Comparison of ENCODE assay signal across 1 cellular context in genomic region chr7:137967143-137968018, GRCh38.
TF ChIP-seq lines count a peak whose summit lies in the region.

No MANE protein-coding gene starts in this region.

TF ChIP-seq in GM23338, 12 proteins besides CTCF, POLR2A, EP300 and RAD21 (continued from another document):
- no peak for TF ChIP-seq REST (IDR thresholded peaks at IDR 0.05; ENCODE audit: unreplicated experiment)
- TF ChIP-seq, protein P1, sequence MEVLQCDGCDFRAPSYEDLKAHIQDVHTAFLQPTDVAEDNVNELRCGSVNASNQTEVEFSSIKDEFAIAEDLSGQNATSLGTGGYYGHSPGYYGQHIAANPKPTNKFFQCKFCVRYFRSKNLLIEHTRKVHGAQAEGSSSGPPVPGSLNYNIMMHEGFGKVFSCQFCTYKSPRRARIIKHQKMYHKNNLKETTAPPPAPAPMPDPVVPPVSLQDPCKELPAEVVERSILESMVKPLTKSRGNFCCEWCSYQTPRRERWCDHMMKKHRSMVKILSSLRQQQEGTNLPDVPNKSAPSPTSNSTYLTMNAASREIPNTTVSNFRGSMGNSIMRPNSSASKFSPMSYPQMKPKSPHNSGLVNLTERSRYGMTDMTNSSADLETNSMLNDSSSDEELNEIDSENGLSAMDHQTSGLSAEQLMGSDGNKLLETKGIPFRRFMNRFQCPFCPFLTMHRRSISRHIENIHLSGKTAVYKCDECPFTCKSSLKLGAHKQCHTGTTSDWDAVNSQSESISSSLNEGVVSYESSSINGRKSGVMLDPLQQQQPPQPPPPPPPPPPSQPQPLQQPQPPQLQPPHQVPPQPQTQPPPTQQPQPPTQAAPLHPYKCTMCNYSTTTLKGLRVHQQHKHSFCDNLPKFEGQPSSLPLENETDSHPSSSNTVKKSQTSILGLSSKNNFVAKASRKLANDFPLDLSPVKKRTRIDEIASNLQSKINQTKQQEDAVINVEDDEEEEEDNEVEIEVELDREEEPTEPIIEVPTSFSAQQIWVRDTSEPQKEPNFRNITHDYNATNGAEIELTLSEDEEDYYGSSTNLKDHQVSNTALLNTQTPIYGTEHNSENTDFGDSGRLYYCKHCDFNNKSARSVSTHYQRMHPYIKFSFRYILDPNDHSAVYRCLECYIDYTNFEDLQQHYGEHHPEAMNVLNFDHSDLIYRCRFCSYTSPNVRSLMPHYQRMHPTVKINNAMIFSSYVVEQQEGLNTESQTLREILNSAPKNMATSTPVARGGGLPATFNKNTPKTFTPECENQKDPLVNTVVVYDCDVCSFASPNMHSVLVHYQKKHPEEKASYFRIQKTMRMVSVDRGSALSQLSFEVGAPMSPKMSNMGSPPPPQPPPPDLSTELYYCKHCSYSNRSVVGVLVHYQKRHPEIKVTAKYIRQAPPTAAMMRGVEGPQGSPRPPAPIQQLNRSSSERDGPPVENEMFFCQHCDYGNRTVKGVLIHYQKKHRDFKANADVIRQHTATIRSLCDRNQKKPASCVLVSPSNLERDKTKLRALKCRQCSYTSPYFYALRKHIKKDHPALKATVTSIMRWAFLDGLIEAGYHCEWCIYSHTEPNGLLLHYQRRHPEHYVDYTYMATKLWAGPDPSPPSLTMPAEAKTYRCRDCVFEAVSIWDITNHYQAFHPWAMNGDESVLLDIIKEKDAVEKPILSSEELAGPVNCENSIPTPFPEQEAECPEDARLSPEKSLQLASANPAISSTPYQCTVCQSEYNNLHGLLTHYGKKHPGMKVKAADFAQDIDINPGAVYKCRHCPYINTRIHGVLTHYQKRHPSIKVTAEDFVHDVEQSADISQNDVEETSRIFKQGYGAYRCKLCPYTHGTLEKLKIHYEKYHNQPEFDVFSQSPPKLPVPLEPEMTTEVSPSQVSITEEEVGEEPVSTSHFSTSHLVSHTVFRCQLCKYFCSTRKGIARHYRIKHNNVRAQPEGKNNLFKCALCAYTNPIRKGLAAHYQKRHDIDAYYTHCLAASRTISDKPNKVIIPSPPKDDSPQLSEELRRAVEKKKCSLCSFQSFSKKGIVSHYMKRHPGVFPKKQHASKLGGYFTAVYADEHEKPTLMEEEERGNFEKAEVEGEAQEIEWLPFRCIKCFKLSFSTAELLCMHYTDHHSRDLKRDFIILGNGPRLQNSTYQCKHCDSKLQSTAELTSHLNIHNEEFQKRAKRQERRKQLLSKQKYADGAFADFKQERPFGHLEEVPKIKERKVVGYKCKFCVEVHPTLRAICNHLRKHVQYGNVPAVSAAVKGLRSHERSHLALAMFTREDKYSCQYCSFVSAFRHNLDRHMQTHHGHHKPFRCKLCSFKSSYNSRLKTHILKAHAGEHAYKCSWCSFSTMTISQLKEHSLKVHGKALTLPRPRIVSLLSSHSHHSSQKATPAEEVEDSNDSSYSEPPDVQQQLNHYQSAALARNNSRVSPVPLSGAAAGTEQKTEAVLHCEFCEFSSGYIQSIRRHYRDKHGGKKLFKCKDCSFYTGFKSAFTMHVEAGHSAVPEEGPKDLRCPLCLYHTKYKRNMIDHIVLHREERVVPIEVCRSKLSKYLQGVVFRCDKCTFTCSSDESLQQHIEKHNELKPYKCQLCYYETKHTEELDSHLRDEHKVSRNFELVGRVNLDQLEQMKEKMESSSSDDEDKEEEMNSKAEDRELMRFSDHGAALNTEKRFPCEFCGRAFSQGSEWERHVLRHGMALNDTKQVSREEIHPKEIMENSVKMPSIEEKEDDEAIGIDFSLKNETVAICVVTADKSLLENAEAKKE (CRISPR knock-in tag; IDR thresholded peaks at IDR 0.05), result peak; percentile 51; the same call in 1 of the 2 replicates
- TF ChIP-seq CREB1 (CRISPR knock-in tag; IDR thresholded peaks at IDR 0.05; ENCODE audit: low read depth), result no peak
- no peak for TF ChIP-seq EZH2phosphoT487 (IDR thresholded peaks at IDR 0.05; ENCODE audit: unreplicated experiment)
TF ChIP-seq in GM23338: peak in this region for 1.
